Comparison of ENCODE assay signal across 20 cellular contexts in the genomic region with DNA sequence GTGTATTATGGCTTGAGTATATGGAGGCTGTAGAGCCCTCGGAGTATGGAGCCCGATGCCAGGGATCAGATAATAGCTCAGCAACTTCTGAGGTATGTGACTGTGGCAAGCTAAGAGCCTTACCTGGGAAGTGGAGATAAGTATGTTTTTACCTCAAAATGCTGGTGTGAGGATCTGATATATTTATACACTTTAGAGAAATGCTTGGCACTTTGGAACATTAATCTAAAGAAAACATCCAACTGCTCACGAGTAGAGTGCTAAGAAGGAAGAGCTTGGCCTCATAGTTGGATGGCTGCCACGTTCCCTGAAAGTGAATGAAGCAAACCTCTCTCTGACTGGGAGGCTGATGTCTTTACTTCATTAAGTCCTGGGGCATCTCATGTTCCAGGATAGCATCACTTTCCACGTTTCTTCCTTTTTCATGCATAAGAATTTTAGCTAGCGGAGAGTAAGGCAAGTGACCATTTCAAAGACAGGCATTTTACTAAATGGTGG. TPM values are rescaled to one million over a fixed set of nuclear protein-coding genes. Genes with fewer than 3 reads are reported as not detected.
DNase-seq lines count a peak whose midpoint lies in the region; TF ChIP-seq lines count a peak whose summit lies in the region.
"Had no signal": no experiment of that assay in that cellular context is flagged by ENCODE, and none has a peak within 500 bp of the region (broad histone marks: within the 10 kb centered on the region; RNA-seq: fewer than 3 reads in every experiment).

No MANE protein-coding gene starts in this region.

- H3K27me3 ChIP-seq in adipocyte (replicated peaks; ENCODE audit: control insufficient read depth, insufficient read depth, low read length) (peaks cover 13% of the 10 kb centered on the region), mesendoderm (ENCODE audit: insufficient read depth, low read length, poor library complexity) (no peaks in the 10 kb centered on the region), endodermal cell (ENCODE audit: control insufficient read depth, insufficient read depth, low read length, poor library complexity, severe bottlenecking) (no peaks in the 10 kb centered on the region)
- H3K27me3 ChIP-seq: breast epithelium, sigmoid colon had no signal

- no peak overlapping the region for H3K27ac ChIP-seq in mesendoderm (ENCODE audit: low read depth, low read length)
- no peak overlapping the region for H3K27ac ChIP-seq in endodermal cell (ENCODE audit: low read depth, low read length)
- H3K27ac ChIP-seq: breast epithelium, foreskin keratinocyte, sigmoid colon, VCaP had no signal

- H3K4me1 ChIP-seq in adipocyte (ENCODE audit: control insufficient read depth, insufficient read depth, low read length) (peaks cover 5% of the 10 kb centered on the region), mesendoderm (ENCODE audit: control insufficient read depth, low read depth, low read length) (no peaks in the 10 kb centered on the region), endodermal cell (ENCODE audit: control insufficient read depth, insufficient read depth, low read length) (no peaks in the 10 kb centered on the region)
- H3K4me1 ChIP-seq: breast epithelium, foreskin keratinocyte, HAP-1, sigmoid colon had no signal

- no peaks in the 10 kb centered on the region for H3K9me3 Mint-ChIP-seq in endodermal cell
- H3K9me3 Mint-ChIP-seq: activated CD4-positive, alpha-beta memory T cell treated with anti-CD3 and anti-CD28 coated beads for 36 hours; activated naive CD4-positive, alpha-beta T cell treated with anti-CD3 and anti-CD28 coated beads, Interleukin-2, amount 50 U/mL, for 24 hours; activated T-cell treated with anti-CD3 and anti-CD28 coated beads, Interleukin-2, amount 50 U/mL, for 4 hours had no signal

- no peak overlapping the region for H2AK5ac ChIP-seq in mesendoderm (ENCODE audit: low read length)

- peaks cover 4% of the 10 kb centered on the region for H3K9me3 ChIP-seq in adipocyte (ENCODE audit: control insufficient read depth, low read length)
- no peaks in the 10 kb centered on the region for H3K9me3 ChIP-seq in endodermal cell (ENCODE audit: control insufficient read depth, low read length)
- H3K9me3 ChIP-seq: breast epithelium, HAP-1, sigmoid colon had no signal

- H3K4me3 ChIP-seq in adipocyte (ENCODE audit: low read length), result no peak overlapping the region
- no peak overlapping the region for H3K4me3 ChIP-seq in retinal pigment epithelial cell (ENCODE audit: low read length)
- no peak overlapping the region for H3K4me3 ChIP-seq in mesendoderm (ENCODE audit: low read length)
- H3K4me3 ChIP-seq in endodermal cell (ENCODE audit: low read length), result no peak overlapping the region
- H3K4me3 ChIP-seq: breast epithelium, HAP-1, sigmoid colon had no signal

- no peaks in the 10 kb centered on the region for H3K4me1 Mint-ChIP-seq in endodermal cell
- H3K4me1 Mint-ChIP-seq: activated naive CD4-positive, alpha-beta T cell treated with anti-CD3 and anti-CD28 coated beads, Interleukin-2, amount 50 U/mL, for 24 hours had no signal

- no peak for TF ChIP-seq CTCF in retinal pigment epithelial cell (conservative IDR thresholded peaks at IDR 0.05; ENCODE audit: low read depth, low read length)
- no peak for TF ChIP-seq CTCF in endodermal cell (conservative IDR thresholded peaks at IDR 0.05)

- no peak overlapping the region for H3K4me2 ChIP-seq in mesendoderm (ENCODE audit: low read length)

- no peak overlapping the region for H3K4ac ChIP-seq in mesendoderm (ENCODE audit: low read depth, low read length)

- no peak overlapping the region for H3K56ac ChIP-seq in mesendoderm (ENCODE audit: low read length)

- H3K36me3 Mint-ChIP-seq in endodermal cell (ENCODE audit: low read depth), result no peaks in the 10 kb centered on the region
- H3K36me3 Mint-ChIP-seq: activated CD4-positive, alpha-beta memory T cell treated with anti-CD3 and anti-CD28 coated beads for 36 hours; activated naive CD4-positive, alpha-beta T cell treated with anti-CD3 and anti-CD28 coated beads, Interleukin-2, amount 50 U/mL, for 24 hours had no signal

- no peak overlapping the region for H3K4me3 Mint-ChIP-seq in endodermal cell
- H3K4me3 Mint-ChIP-seq: activated CD4-positive, alpha-beta memory T cell treated with anti-CD3 and anti-CD28 coated beads for 36 hours; activated naive CD4-positive, alpha-beta T cell treated with anti-CD3 and anti-CD28 coated beads, Interleukin-2, amount 50 U/mL, for 24 hours; activated T-cell treated with anti-CD3 and anti-CD28 coated beads, Interleukin-2, amount 50 U/mL, for 4 hours had no signal

- no peak overlapping the region for H3K18ac ChIP-seq in mesendoderm (ENCODE audit: low read length)

- H3K23ac ChIP-seq in mesendoderm (ENCODE audit: low read length), result no peak overlapping the region

- H3K79me1 ChIP-seq in mesendoderm (ENCODE audit: low read length), result no peaks in the 10 kb centered on the region

- H3K27me3 Mint-ChIP-seq in endodermal cell (ENCODE audit: insufficient read depth), result no peaks in the 10 kb centered on the region

- H2BK120ac ChIP-seq in mesendoderm (ENCODE audit: low read depth, low read length), result no peak overlapping the region

- no peaks in the 10 kb centered on the region for H3K79me2 ChIP-seq in mesendoderm (ENCODE audit: control insufficient read depth, insufficient read depth, low read length)

- no peak overlapping the region for H4K8ac ChIP-seq in mesendoderm (ENCODE audit: low read depth, low read length)

- H3K9ac ChIP-seq in adipocyte (ENCODE audit: low read length), result no peak overlapping the region
- H3K9ac ChIP-seq in mesendoderm (ENCODE audit: low read length), result no peak overlapping the region
- no peak overlapping the region for H3K9ac ChIP-seq in endodermal cell (ENCODE audit: extremely low read depth, low read length, poor library complexity, severe bottlenecking)

- H3K36me3 ChIP-seq in adipocyte (ENCODE audit: control insufficient read depth, insufficient read depth, low read length, severe bottlenecking) (no peaks in the 10 kb centered on the region), mesendoderm (ENCODE audit: control insufficient read depth, insufficient read depth, low read length) (no peaks in the 10 kb centered on the region), endodermal cell (ENCODE audit: control insufficient read depth, insufficient read depth, low read length) (no peaks in the 10 kb centered on the region)
- H3K36me3 ChIP-seq: breast epithelium, HAP-1, sigmoid colon had no signal

- H2BK5ac ChIP-seq in mesendoderm (ENCODE audit: low read length), result no peak overlapping the region

- no peak overlapping the region for H3K27ac Mint-ChIP-seq in endodermal cell
- H3K27ac Mint-ChIP-seq: activated CD4-positive, alpha-beta memory T cell treated with anti-CD3 and anti-CD28 coated beads for 36 hours; activated naive CD4-positive, alpha-beta T cell treated with anti-CD3 and anti-CD28 coated beads, Interleukin-2, amount 50 U/mL, for 24 hours had no signal

- no peak overlapping the region for H2BK15ac ChIP-seq in mesendoderm (replicated peaks; ENCODE audit: low read depth)

- H4K5ac ChIP-seq in mesendoderm (ENCODE audit: low read length), result no peak overlapping the region

- no CpG with 5 or more reads among the region's 6 CpGs for WGBS in mesendoderm (ENCODE audit: extremely low coverage, insufficient coverage, low lambda C conversion rate)
- WGBS in endodermal cell (ENCODE audit: insufficient coverage in 1 of 2, insufficient read length in 1 of 2), 2 experiments, result 91 to 100% methylated on average over 4 to 6 of the region's 6 CpGs

- DNase-seq in EL (peak; percentile 22), adipocyte (ENCODE audit: low read depth) (peak; percentile 59), fibroblast of peridontal ligament (ENCODE audit: extremely low read depth) (peak; percentile 22), retinal pigment epithelial cell (ENCODE audit: low read depth) (peak; percentile 63), mesendoderm (no peak), endodermal cell (no peak), D341Med (ENCODE audit: low spot score) (no peak)
- DNase-seq: activated CD4-positive, alpha-beta memory T cell treated with anti-CD3 and anti-CD28 coated beads for 36 hours; activated T-cell treated with anti-CD3 and anti-CD28 coated beads, Interleukin-2, amount 50 U/mL, for 4 hours; foreskin keratinocyte; Karpas-422; sigmoid colon; stimulated activated CD4-positive, alpha-beta T cell treated with anti-CD3 and anti-CD28 coated beads, Interleukin-2, amount 100 ng/mL, for 48 hours; T-helper 1 cell had no signal

RNA-seq across cellular contexts. Expression of gene GOLGA8J, which starts 58.9 kb away (rescaled TPM):
- polyA plus RNA-seq in mesendoderm (2013, experiment 1 of 2), result not detected
- not detected for polyA plus RNA-seq in mesendoderm (2013, experiment 2 of 2)
- under 1 TPM in 1 of 2 donors, not detected in 1; 0.40 TPM for total RNA-seq in endodermal cell
- not detected for polyA plus RNA-seq in endodermal cell (2013, experiment 1 of 2)
- not detected for polyA plus RNA-seq in endodermal cell (2013, experiment 2 of 2)
- total RNA-seq: activated CD4-positive, alpha-beta memory T cell treated with anti-CD3 and anti-CD28 coated beads for 36 hours; NCI-H460 had no signal
- polyA plus RNA-seq: BJ, foreskin keratinocyte, sigmoid colon had no signal

Comparison
In these comparisons a context has a peak if more than half of its experiments do, and no peak if none do; other contexts are left out.
1. DNase-seq: peak in EL (single experiment), adipocyte (single experiment), fibroblast of peridontal ligament (single experiment) and retinal pigment epithelial cell (single experiment); none in mesendoderm (single experiment), endodermal cell (single experiment) and D341Med (single experiment).